In the genomic region with DNA sequence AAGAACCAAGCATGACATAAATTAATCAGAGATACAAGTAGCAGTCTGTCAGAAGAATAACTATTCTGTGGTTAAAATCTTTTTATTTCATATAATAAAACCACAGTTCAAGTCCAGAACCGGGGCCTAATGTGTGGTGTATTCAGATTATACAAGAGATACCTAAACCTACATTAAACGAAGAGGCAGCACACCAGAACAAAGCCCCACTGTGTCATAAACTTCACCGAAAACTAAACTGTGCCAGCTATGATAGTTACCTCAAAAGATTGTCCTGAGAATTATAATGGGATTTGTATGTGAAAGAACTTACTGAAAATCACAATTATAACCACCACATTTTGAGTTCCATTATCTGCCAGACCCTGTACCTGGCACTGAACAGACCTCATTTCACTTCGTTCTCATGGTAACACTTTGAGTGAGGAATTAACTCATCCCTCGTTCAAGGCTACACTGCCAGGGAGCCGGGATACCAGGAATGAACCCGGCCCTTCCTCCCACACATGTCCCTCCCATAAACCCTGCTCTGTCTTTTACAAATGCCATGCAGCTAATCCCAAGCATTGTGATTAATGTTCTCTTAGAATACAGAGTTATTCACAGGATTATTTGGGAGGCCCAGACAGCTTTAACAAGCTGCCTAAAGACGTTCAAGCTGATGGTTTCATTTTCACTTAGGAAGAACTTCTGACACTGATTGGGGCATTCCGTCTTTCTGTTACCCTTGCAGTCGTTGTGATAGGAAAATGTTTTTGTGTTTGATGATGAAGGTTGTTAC, we compare ENCODE assay signal across 8 cellular contexts. TPM values are rescaled to one million over a fixed set of nuclear protein-coding genes. Genes with fewer than 3 reads are reported as not detected.
DNase-seq lines count a peak whose midpoint lies in the region; ATAC-seq and TF ChIP-seq lines count a peak whose summit lies in the region.

No MANE protein-coding gene starts in this region.

- H3K36me3 Mint-ChIP-seq in activated T-helper 17 cell treated with anti-CD3 and anti-CD28 coated beads, Interleukin-2, amount 50 U/mL, for 72 hours (ENCODE audit: low read depth) = no peaks in the 10 kb centered on the region

- H4K91ac ChIP-seq in IMR-90 (ENCODE audit: insufficient read depth, low read depth, low read length) = peak overlapping the region; percentile 16; the same call in 1 of the 2 replicates

- H3K56ac ChIP-seq in IMR-90 (ENCODE audit: extremely low read depth, insufficient read depth, low read length) = peak overlapping the region; percentile 62; the same call in 1 of the 2 replicates

- intact Hi-C loops in IMR-90 (cut with micrococcal nuclease) (no loop called here), right cardiac atrium (cut with DNase I) (no loop called here), spleen (cut with DNase I; ENCODE audit: low total_unique reads) (no loop called here)

- peak overlapping the region; percentile 78 for H2BK120ac ChIP-seq in IMR-90 (ENCODE audit: low read depth, low read length)

- peak overlapping the region; percentile 44 to 70; a peak in 3 of 4 replicates for H4K8ac ChIP-seq in IMR-90 (ENCODE audit: low read depth in 2 of 2, low read length in 2 of 2)

- H3K27me3 ChIP-seq in IMR-90 (ENCODE audit: control insufficient read depth, insufficient read depth, low read length) = no peaks in the 10 kb centered on the region; the same call in 1 of the 2 replicates
- no peaks in the 10 kb centered on the region for H3K27me3 ChIP-seq in right cardiac atrium (ENCODE audit: control insufficient read depth, insufficient read depth)
- H3K27me3 ChIP-seq in spleen (replicated peaks in 1 of 7) = no peaks in the 10 kb centered on the region

- in situ Hi-C loops in IMR-90 (cut with MboI; ENCODE audit: low sequenced_read_pairs) = no loop called here

- TF ChIP-seq RAD21 in IMR-90 (IDR thresholded peaks at IDR 0.05; ENCODE audit: low read length) = no peak

- H3K4me3 ChIP-seq in IMR-90 (ENCODE audit: insufficient read depth, low read depth, low read length) (peak overlapping the region; percentile 46), right cardiac atrium (ENCODE audit: low read length) (peak overlapping the region; percentile 60), spleen (peak overlapping the region; percentile 10 to 62 (median 20))

- H3K9me3 ChIP-seq in IMR-90 (ENCODE audit: control insufficient read depth, insufficient read depth, low read length) = no peaks in the 10 kb centered on the region
- H3K9me3 ChIP-seq in right cardiac atrium (ENCODE audit: control insufficient read depth, low read length) = no peaks in the 10 kb centered on the region
- no peaks in the 10 kb centered on the region for H3K9me3 ChIP-seq in spleen

- TF ChIP-seq CTCF in IMR-90 (conservative IDR thresholded peaks at IDR 0.05; ENCODE audit: low read depth, low read length) (no peak), spleen (IDR thresholded peaks at IDR 0.05 in 8 of 11, conservative IDR thresholded peaks at IDR 0.05 in 3 of 11) (no peak)

- peak overlapping the region; percentile 52 for H2BK5ac ChIP-seq in IMR-90 (ENCODE audit: low read depth, low read length, poor library complexity, severe bottlenecking)

- dilution Hi-C loops in IMR-90 (cut with HindIII; ENCODE audit: low sequenced_read_pairs, unreplicated experiment) = no loop called here

- ATAC-seq in GM19468 (IDR thresholded peaks at IDR 0.05; ENCODE audit: extremely low read depth, unreplicated experiment) (peak; percentile 28), IMR-90 (ENCODE audit: low read depth) (peak; percentile 77), right cardiac atrium (peak; percentile 73 to 76)
- ATAC-seq in activated T-helper 17 cell treated with anti-CD3 and anti-CD28 coated beads, Interleukin-2, amount 50 U/mL, for 72 hours (replicated peaks) = peak; percentile 68

- H2AK5ac ChIP-seq in IMR-90 (ENCODE audit: low read depth, low read length) = no peak overlapping the region

- BruUV-seq in IMR-90 (replicated peaks; lab: Mats Ljungman, UMichigan) = no TSS peak

- CTCF ChIA-PET in IMR-90 (lab: Yijun Ruan, JAX) = interaction anchor here (0.6 to 1.6 kb wide), 3 partner anchors 8 to 166 kb away, joined by 3 to 7 read pairs (median 5); no protein-coding TSS in a partner anchor

- H3K18ac ChIP-seq in IMR-90 (ENCODE audit: low read depth, low read length) = peak overlapping the region; percentile 59

- DNase-seq in D341Med (ENCODE audit: low spot score) = peak; percentile 40
- peak; percentile 44 for DNase-seq in IMR-90
- peak in 1 of 3 donors; percentile 40 for DNase-seq in right cardiac atrium
- no peak for DNase-seq in spleen
- DNase-seq in NCI-H510A (lab: John Stamatoyannopoulos, UW) = no peak
- DNase-seq in SK-N-DZ (ENCODE audit: low spot score) = no peak

- TF ChIP-seq POLR2A in IMR-90 (IDR thresholded peaks at IDR 0.05; ENCODE audit: low read depth, low read length) (no peak), spleen (IDR thresholded peaks at IDR 0.05) (no peak)

- H2AFZ ChIP-seq in IMR-90 (replicated peaks; ENCODE audit: low read length, poor library complexity) = peak overlapping the region; percentile 80

- peak overlapping the region; percentile 90 for H3K4me3 Mint-ChIP-seq in activated T-helper 17 cell treated with anti-CD3 and anti-CD28 coated beads, Interleukin-2, amount 50 U/mL, for 72 hours

- peak overlapping the region; percentile 12; the same call in 1 of the 2 replicates for H3K4ac ChIP-seq in IMR-90 (ENCODE audit: low read depth, low read length)

- no peaks in the 10 kb centered on the region for H3K4me1 ChIP-seq in IMR-90 (ENCODE audit: control insufficient read depth, insufficient read depth, low read length)
- no peaks in the 10 kb centered on the region for H3K4me1 ChIP-seq in right cardiac atrium (ENCODE audit: control insufficient read depth, insufficient read depth, low read length)
- H3K4me1 ChIP-seq in spleen = peaks cover 6 to 31% (median 15%) of the 10 kb centered on the region in 6 donors

- H2BK20ac ChIP-seq in IMR-90 (ENCODE audit: low read depth, low read length) = peak overlapping the region; percentile 61

- peak overlapping the region; percentile 49 for H3K14ac ChIP-seq in IMR-90 (replicated peaks; ENCODE audit: low read depth, low read length)

- H3K9me1 ChIP-seq in IMR-90 (ENCODE audit: insufficient read depth, low read length) = no peaks in the 10 kb centered on the region; the same call in 1 of the 2 replicates

- peak overlapping the region; percentile 91 for H3K4me2 ChIP-seq in IMR-90 (ENCODE audit: low read depth, low read length)

- H3K27ac Mint-ChIP-seq in activated T-helper 17 cell treated with anti-CD3 and anti-CD28 coated beads, Interleukin-2, amount 50 U/mL, for 72 hours = peak overlapping the region; percentile 93

- no peaks in the 10 kb centered on the region for H3K27me3 Mint-ChIP-seq in activated T-helper 17 cell treated with anti-CD3 and anti-CD28 coated beads, Interleukin-2, amount 50 U/mL, for 72 hours

- H3K27ac ChIP-seq in IMR-90 (ENCODE audit: insufficient read depth, low read length) (peak overlapping the region; percentile 7; the same call in 1 of the 2 replicates), right cardiac atrium (ENCODE audit: low read length) (peak overlapping the region; percentile 47), spleen (peak overlapping the region; percentile 75 to 87 (median 80))

- H3K9ac ChIP-seq in IMR-90 (ENCODE audit: low read depth, low read length) = peak overlapping the region; percentile 58

- H3K23ac ChIP-seq in IMR-90 (ENCODE audit: low read depth, low read length) = peak overlapping the region; percentile 62

- no CpG with 5 or more reads among the region's 10 CpGs for WGBS in IMR-90 (ENCODE audit: extremely low coverage in 2 of 2, insufficient read length in 1 of 2), 2 experiments
- WGBS in right cardiac atrium = 22% methylated on average over 10 of the region's 10 CpGs
- 22 to 32% (median 24%) methylated on average over 10 of the region's 10 CpGs for WGBS in spleen, 5 donors

- no peaks in the 10 kb centered on the region for H4K20me1 ChIP-seq in IMR-90 (ENCODE audit: insufficient read depth, low read length)

- POLR2A ChIA-PET in IMR-90 (lab: Charles Lee; ENCODE audit: unreplicated experiment) = no interaction called here

- no peaks in the 10 kb centered on the region for H3K9me3 Mint-ChIP-seq in activated T-helper 17 cell treated with anti-CD3 and anti-CD28 coated beads, Interleukin-2, amount 50 U/mL, for 72 hours

- no peaks in the 10 kb centered on the region for H3K79me1 ChIP-seq in IMR-90 (ENCODE audit: low read depth in 1 of 2, low read length in 2 of 2)

- no peaks in the 10 kb centered on the region for H3K36me3 ChIP-seq in IMR-90 (ENCODE audit: control insufficient read depth, insufficient read depth, low read length)
- H3K36me3 ChIP-seq in spleen = no peaks in the 10 kb centered on the region

- no peak overlapping the region for H2AK9ac ChIP-seq in IMR-90 (replicated peaks; ENCODE audit: low read depth, low read length, poor library complexity)

- H2BK15ac ChIP-seq in IMR-90 (ENCODE audit: low read depth, low read length) = 0 out of 3 replicates have a peak overlapping the region, but pooled peaks have one; percentile 6

- H4K5ac ChIP-seq in IMR-90 (ENCODE audit: low read depth, low read length) = peak overlapping the region; percentile 81

- peaks cover 40% of the 10 kb centered on the region for H3K4me1 Mint-ChIP-seq in activated T-helper 17 cell treated with anti-CD3 and anti-CD28 coated beads, Interleukin-2, amount 50 U/mL, for 72 hours

TF ChIP-seq in IMR-90, 13 proteins besides CTCF, POLR2A, EP300 and RAD21 (continues in another document):
- TF ChIP-seq MXI1 (IDR thresholded peaks at IDR 0.05; ENCODE audit: borderline replicate concordance, low read depth, low read length) (no peak), MAZ (IDR thresholded peaks at IDR 0.05; ENCODE audit: borderline replicate concordance, low read depth, low read length) (no peak), RCOR1 (IDR thresholded peaks at IDR 0.05; ENCODE audit: insufficient replicate concordance, low read length) (no peak)
- TF ChIP-seq, protein P1, sequence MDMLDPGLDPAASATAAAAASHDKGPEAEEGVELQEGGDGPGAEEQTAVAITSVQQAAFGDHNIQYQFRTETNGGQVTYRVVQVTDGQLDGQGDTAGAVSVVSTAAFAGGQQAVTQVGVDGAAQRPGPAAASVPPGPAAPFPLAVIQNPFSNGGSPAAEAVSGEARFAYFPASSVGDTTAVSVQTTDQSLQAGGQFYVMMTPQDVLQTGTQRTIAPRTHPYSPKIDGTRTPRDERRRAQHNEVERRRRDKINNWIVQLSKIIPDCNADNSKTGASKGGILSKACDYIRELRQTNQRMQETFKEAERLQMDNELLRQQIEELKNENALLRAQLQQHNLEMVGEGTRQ (IDR thresholded peaks at IDR 0.05; ENCODE audit: low read depth, low read length) = no peak

RNA-seq across cellular contexts. Expression of gene CD83, which starts 42.7 kb away (rescaled TPM):
- total RNA-seq in IMR-90 (2012; rRNA removed) (2.5 and 3.1 TPM in 2 replicates), right cardiac atrium (1 to 10 TPM; 1.7 to 2.6 (median 2.2) TPM), spleen (10 to 100 TPM; 11.7 to 51.5 (median 15.0) TPM)
- polyA plus RNA-seq in IMR-90 (2012; rRNA removed) (2.0 TPM in 2 replicates), right cardiac atrium (1.8 TPM), spleen (10 to 100 TPM; 25.6 to 36.8 (median 32.6) TPM)
- polyA plus RNA-seq in IMR-90 (2012; cell fraction: cytosol; rRNA removed) = 0.92 and 1.3 TPM in 2 replicates
- polyA plus RNA-seq in IMR-90 (2012; cell fraction: nucleus; rRNA removed; ENCODE audit: low replicate concordance) = 0.29 and 1.8 TPM in 2 replicates
- total RNA-seq in activated T-helper 17 cell treated with anti-CD3 and anti-CD28 coated beads, Interleukin-2, amount 50 U/mL, for 72 hours = 10 to 100 TPM; 12.3 to 14.9 TPM
- 9.5 and 12.9 TPM in 2 replicates for polyA plus RNA-seq in SK-N-DZ (2014; cell fraction: cytosol; rRNA removed)
- 4.9 and 7.1 TPM in 2 replicates for polyA plus RNA-seq in SK-N-DZ (2014; cell fraction: nucleus; rRNA removed)

Comparison
In these comparisons a context has a peak if more than half of its experiments do, and no peak if none do; other contexts are left out.
1. DNase-seq: peak in D341Med (single experiment) and IMR-90 (single experiment); none in spleen (single experiment), NCI-H510A (single experiment) and SK-N-DZ (single experiment).
2. H3K27ac ChIP-seq: peak in every context shown above with its lines; median percentile 80 in spleen; 47 in right cardiac atrium; 7 in IMR-90.
3. Peak in every context shown above with its lines, with median percentiles within 50 percentile points of each other: ATAC-seq and H3K4me3 ChIP-seq.